ENCODE assay signal across 8 cellular contexts in the genomic region with DNA sequence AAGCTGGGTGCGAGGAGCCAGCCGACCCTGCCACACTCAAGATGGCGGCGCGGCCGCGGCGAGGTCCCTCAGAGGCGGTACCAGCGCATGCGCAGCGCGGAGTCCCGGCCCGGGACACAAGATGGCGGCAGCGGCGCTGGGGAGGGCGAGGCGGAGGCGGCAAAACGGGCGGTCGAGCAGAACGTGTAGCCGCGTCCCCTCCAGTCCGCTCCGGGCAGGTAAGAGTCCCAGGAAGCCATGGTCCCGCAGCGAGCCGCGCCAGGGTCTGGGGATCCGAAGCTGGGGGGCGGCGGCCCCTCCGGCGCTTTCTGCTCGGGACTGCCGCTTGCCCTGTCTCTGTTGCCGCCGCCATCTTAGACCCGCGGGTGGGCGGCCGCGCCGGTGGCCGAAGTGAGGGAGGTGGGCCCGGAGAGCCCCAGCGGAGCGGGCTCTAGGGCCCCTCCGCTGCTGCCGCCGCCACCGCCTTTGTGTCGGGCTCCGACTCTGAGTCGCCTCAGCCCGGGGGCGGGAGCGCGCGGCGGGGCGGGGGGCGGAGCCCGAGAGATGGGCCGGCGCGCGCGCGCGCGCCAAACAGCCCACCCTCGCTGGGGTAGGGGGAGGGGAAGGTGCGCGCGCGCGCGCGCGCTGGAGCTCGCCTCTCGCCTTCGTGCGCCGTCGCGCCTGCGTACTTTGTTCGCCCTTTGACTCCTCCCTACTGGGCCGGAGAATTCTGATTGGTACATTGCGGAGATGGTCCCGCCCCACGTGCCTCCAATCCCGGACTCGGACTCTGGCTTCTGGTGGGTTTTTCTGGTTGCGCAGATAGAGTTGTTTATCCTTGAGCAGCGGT. TPM values are rescaled to one million over a fixed set of nuclear protein-coding genes. Genes with fewer than 3 reads are reported as not detected.
DNase-seq lines count a peak whose midpoint lies in the region; ATAC-seq and TF ChIP-seq lines count a peak whose summit lies in the region.

A gene (plus strand): TSS at position 97 of the 829 bp plus-strand sequence. CDS start 4,317 bp downstream, outside the sequence.

- H3K27me3 ChIP-seq in KMS-11 (ENCODE audit: insufficient read depth, low read depth) (no peaks in the 10 kb centered on the region), Panc1 (ENCODE audit: control insufficient read depth, insufficient read depth, low read length) (no peaks in the 10 kb centered on the region), muscle layer of colon (ENCODE audit: control insufficient read depth in 1 of 2, insufficient read depth in 2 of 2, low read length in 2 of 2) (no peaks in the 10 kb centered on the region)

- H3K9me3 ChIP-seq in Panc1 (ENCODE audit: control insufficient read depth, insufficient read depth, low read depth, low read length) (no peaks in the 10 kb centered on the region), muscle layer of colon (ENCODE audit: low read length) (no peaks in the 10 kb centered on the region)

- DNase-seq in DMS79 (lab: John Stamatoyannopoulos, UW) (peak; percentile 74), Panc1 (ENCODE audit: low read depth, low spot score) (peak; percentile 96), erythroblast (lab: John Stamatoyannopoulos, UW) (peak; percentile 98 to 99)
- peak; percentile 98 for DNase-seq in activated T-cell treated with anti-CD3 and anti-CD28 coated beads, Interleukin-2, amount 50 U/mL, for 4 hours
- DNase-seq in stimulated activated CD8-positive, alpha-beta memory T cell treated with anti-CD3 and anti-CD28 coated beads, Interleukin-7, amount 100 ng/mL, for 1 hour (ENCODE audit: low read depth in 2 of 2), result peak; percentile 96 to 98

- H2AFZ ChIP-seq in KMS-11 (ENCODE audit: low read depth), result peak within 1 kb of the TSS; percentile 63

- H3K9me3 Mint-ChIP-seq in activated T-cell treated with anti-CD3 and anti-CD28 coated beads, Interleukin-2, amount 50 U/mL, for 4 hours, result no peaks in the 10 kb centered on the region

- H3K9ac ChIP-seq in KMS-11 (peak within 1 kb of the TSS; percentile 99), muscle layer of colon (ENCODE audit: low read length) (peak within 1 kb of the TSS; percentile 91)

- CTCF ChIA-PET in Panc1 (lab: Charles Lee), result no interaction called here

- no peak for TF ChIP-seq CTCF in KMS-11 (conservative IDR thresholded peaks at IDR 0.05; ENCODE audit: low read depth, low read length)
- TF ChIP-seq CTCF in Panc1 (IDR thresholded peaks at IDR 0.05), result no peak

- H3K36me3 Mint-ChIP-seq in activated T-cell treated with anti-CD3 and anti-CD28 coated beads, Interleukin-2, amount 50 U/mL, for 4 hours (ENCODE audit: insufficient read depth), result peaks cover 20% of the 10 kb centered on the region

- H3K79me2 ChIP-seq in KMS-11 (ENCODE audit: insufficient read depth, low read depth), result peaks cover 7% of the 10 kb centered on the region; the same call in 1 of the 2 replicates

- H3K36me3 ChIP-seq in KMS-11 (ENCODE audit: insufficient read depth), result 0 out of 2 replicates have a peak, but pooled peaks cover 3% of the 10 kb centered on the region
- H3K36me3 ChIP-seq in Panc1 (ENCODE audit: control insufficient read depth, insufficient read depth, low read length), result no peaks in the 10 kb centered on the region; the same call in 1 of the 2 replicates
- peaks cover 31% of the 10 kb centered on the region for H3K36me3 ChIP-seq in muscle layer of colon (ENCODE audit: insufficient read depth, low read length)

- no peaks in the 10 kb centered on the region for H4K20me1 ChIP-seq in KMS-11 (ENCODE audit: insufficient read depth)

- peak; percentile 98 for TF ChIP-seq POLR2A in erythroblast (IDR thresholded peaks at IDR 0.05; ENCODE audit: low read length)

- POLR2A ChIA-PET in Panc1 (lab: Charles Lee), result interaction anchor here (0.5 to 0.8 kb wide), 11 partner anchors 10 to 640 kb away, joined by 3 to 14 read pairs (median 5); no protein-coding TSS in a partner anchor

- H3K27ac ChIP-seq in KMS-11 (peak within 1 kb of the TSS; percentile 98), Panc1 (ENCODE audit: low read length) (peak within 1 kb of the TSS; percentile 95), muscle layer of colon (ENCODE audit: low read depth, low read length) (peak within 1 kb of the TSS; percentile 99)

- in situ Hi-C loops in Panc1 (cut with HindIII; ENCODE audit: low pct_unique_long_range_greater_than_20kb, low sequenced_read_pairs), result no loop called here

- H3K4me1 ChIP-seq in KMS-11 (ENCODE audit: low read depth, poor library complexity, severe bottlenecking) (peaks cover 13% of the 10 kb centered on the region), Panc1 (ENCODE audit: control insufficient read depth, insufficient read depth, low read length) (peaks cover 12% of the 10 kb centered on the region), muscle layer of colon (ENCODE audit: insufficient read depth, low read length) (peaks cover 8% of the 10 kb centered on the region)

- BruUV-seq in Panc1 (replicated peaks; lab: Mats Ljungman, UMichigan), result no TSS peak

- intact Hi-C loops in Panc1 (cut with micrococcal nuclease; ENCODE audit: unreplicated experiment), result no loop called here

- H3K27me3 Mint-ChIP-seq in activated T-cell treated with anti-CD3 and anti-CD28 coated beads, Interleukin-2, amount 50 U/mL, for 4 hours (ENCODE audit: low read depth), result no peaks in the 10 kb centered on the region

- H3K4me1 Mint-ChIP-seq in activated T-cell treated with anti-CD3 and anti-CD28 coated beads, Interleukin-2, amount 50 U/mL, for 4 hours (ENCODE audit: low read depth), result peaks cover 28% of the 10 kb centered on the region

- H3K4me3 ChIP-seq in KMS-11 (IDR thresholded peaks at IDR 0.05; ENCODE audit: insufficient read depth, low read depth, low read length) (no peak within 1 kb of the TSS), Panc1 (ENCODE audit: low read depth in 2 of 2, low read length in 2 of 2) (peak within 1 kb of the TSS; percentile 77 to 99), muscle layer of colon (ENCODE audit: low read depth in 1 of 2, low read length in 2 of 2) (peak within 1 kb of the TSS; percentile 96 to 97)

- peak within 1 kb of the TSS; percentile 93 for H3K4me3 Mint-ChIP-seq in activated T-cell treated with anti-CD3 and anti-CD28 coated beads, Interleukin-2, amount 50 U/mL, for 4 hours

- ATAC-seq in GM21786 (IDR thresholded peaks at IDR 0.05; ENCODE audit: unreplicated experiment), result peak; percentile 60
- peak; percentile 91 for ATAC-seq in Panc1
- ATAC-seq in activated T-cell treated with anti-CD3 and anti-CD28 coated beads, Interleukin-2, amount 50 U/mL, for 4 hours, result peak; percentile 81 to 84

- peak within 1 kb of the TSS; percentile 97 for H3K4me2 ChIP-seq in KMS-11

RNA-seq across cellular contexts. Expression of the gene that starts here (rescaled TPM):
- total RNA-seq in Panc1 (2021; ENCODE audit: unreplicated experiment), result 24.6 TPM
- 34.8 TPM for polyA plus RNA-seq in Panc1 (2012; ENCODE audit: insufficient read length)
- total RNA-seq in activated T-cell treated with anti-CD3 and anti-CD28 coated beads, Interleukin-2, amount 50 U/mL, for 4 hours, result 10 to 100 TPM; 24.4 to 28.9 (median 28.4) TPM
